ENCODE assay signal across 19 cellular contexts in the genomic region with DNA sequence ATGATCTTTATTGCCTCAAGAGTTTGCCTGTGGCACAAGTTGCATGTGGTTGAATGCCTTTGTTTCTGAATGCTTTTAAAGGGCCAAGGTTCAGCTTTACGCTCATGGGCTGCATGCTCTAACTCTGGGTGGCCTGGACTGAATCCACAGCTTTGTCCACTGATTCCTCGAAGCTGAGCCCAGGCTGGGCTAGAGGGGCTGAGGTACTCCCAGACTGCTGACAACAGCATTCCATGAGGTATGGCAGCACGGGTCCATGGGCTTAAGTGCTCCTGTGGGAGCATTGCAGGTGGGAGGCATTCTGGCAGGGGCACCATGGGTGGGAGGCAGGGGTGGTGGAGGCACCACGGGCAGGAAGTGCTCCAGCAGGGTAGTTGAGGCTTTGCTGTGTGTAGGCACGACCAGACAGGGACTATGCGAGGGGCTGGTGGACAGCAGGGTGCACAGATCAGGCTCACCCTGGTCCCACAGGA.
"Had no signal": no experiment of that assay in that cellular context is flagged by ENCODE, and none has a peak within 500 bp of the region (broad histone marks: within the 10 kb centered on the region; RNA-seq: fewer than 3 reads in every experiment).

No MANE protein-coding gene starts in this region.

- DNase-seq: activated CD4-positive, alpha-beta T cell treated with anti-CD3 and anti-CD28 coated beads for 36 hours; activated CD4-positive, alpha-beta T cell treated with anti-CD3 and anti-CD28 coated beads, Interleukin-2, amount 50 U/mL, for 4 hours; activated CD8-positive, alpha-beta memory T cell treated with anti-CD3 and anti-CD28 coated beads, Interleukin-2, amount 50 U/mL, for 48 hours; activated naive CD4-positive, alpha-beta T cell; activated T-cell treated with anti-CD3 and anti-CD28 coated beads, Interleukin-2, amount 50 U/mL, for 4 hours; gastrocnemius medialis; naive thymus-derived CD8-positive, alpha-beta T cell; stimulated activated CD4-positive, alpha-beta T cell treated with anti-CD3 and anti-CD28 coated beads, Interleukin-12 subunit alpha, Interleukin-12 subunit beta, amount 100 ng/mL, for 4 hours; stimulated activated CD4-positive, alpha-beta T cell treated with anti-CD3 and anti-CD28 coated beads, Interleukin-4, amount 100 ng/mL, for 4 hours; substantia nigra; T-helper 9 cell; thyroid gland; uterus had no signal

- FAIRE-seq: astrocyte, keratinocyte had no signal

- ATAC-seq: activated CD4-positive, alpha-beta T cell treated with anti-CD3 and anti-CD28 coated beads for 36 hours; activated T-cell treated with anti-CD3 and anti-CD28 coated beads, Interleukin-2, amount 50 U/mL, for 4 hours; gastrocnemius medialis; naive thymus-derived CD8-positive, alpha-beta T cell had no signal

- H3K4me1 ChIP-seq: esophagus muscularis mucosa, prostate gland, right atrium auricular region, thyroid gland, uterus had no signal

- H3K9me3 ChIP-seq: prostate gland, thyroid gland had no signal

- H3K27ac ChIP-seq: coronary artery, esophagus muscularis mucosa, gastrocnemius medialis, prostate gland, right atrium auricular region, thyroid gland, uterus had no signal

- H3K36me3 ChIP-seq: esophagus muscularis mucosa, gastrocnemius medialis, prostate gland, right atrium auricular region, thyroid gland, uterus had no signal

- H3K27me3 ChIP-seq: esophagus muscularis mucosa, gastrocnemius medialis, right atrium auricular region, thyroid gland, uterus had no signal

- H3K4me3 ChIP-seq: coronary artery, esophagus muscularis mucosa, gastrocnemius medialis, prostate gland, right atrium auricular region, thyroid gland, uterus had no signal
